ENCODE assay signal across 1 cellular context in the genomic region with DNA sequence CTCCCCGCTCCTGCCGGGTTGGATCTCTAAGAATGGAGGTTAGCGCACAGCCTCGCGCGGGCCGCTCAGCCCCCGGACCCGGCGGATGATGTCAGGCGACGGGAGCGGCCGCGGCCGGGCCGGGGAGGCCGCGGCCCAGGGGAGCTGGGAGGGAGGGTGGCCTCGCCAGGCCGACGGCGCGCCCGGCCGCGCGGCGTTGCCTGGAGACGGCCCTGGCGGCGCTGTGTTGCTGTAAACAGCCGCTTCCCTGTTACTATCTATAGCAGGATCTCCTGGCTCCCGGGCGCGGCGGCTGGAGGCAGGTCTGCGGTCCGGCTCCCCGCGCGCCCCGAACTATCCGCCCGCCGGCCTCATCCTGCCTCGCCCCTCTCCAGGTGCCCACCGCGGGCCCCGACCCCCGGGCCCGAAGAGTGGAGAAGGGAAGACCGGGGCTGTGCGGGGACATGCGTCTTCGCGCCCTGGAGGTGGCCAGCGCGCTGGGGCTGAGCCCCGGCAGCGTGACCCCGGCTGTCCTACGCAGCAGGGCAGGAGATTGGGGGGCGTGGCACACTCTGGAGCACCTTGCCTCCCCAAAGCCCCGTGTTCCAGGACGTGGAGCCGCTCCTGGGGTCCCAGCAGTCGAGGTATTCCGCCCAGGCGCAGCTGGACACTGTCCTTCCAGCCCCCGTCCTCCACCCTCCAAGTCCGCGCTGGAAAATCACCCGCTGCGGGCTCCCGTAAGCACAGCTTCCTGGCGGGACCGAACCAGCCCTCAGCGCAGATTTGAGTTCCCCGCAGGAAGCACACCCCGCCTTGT.
A peak's percentile ranks its signal among the peaks of the same experiment; 100 is the strongest.
TF ChIP-seq lines count a peak whose summit lies in the region.

No MANE protein-coding gene starts in this region.

TF ChIP-seq in SK-N-SH, 30 proteins besides CTCF, POLR2A, EP300 and RAD21 (continued from another document):
- TF ChIP-seq, protein P1, sequence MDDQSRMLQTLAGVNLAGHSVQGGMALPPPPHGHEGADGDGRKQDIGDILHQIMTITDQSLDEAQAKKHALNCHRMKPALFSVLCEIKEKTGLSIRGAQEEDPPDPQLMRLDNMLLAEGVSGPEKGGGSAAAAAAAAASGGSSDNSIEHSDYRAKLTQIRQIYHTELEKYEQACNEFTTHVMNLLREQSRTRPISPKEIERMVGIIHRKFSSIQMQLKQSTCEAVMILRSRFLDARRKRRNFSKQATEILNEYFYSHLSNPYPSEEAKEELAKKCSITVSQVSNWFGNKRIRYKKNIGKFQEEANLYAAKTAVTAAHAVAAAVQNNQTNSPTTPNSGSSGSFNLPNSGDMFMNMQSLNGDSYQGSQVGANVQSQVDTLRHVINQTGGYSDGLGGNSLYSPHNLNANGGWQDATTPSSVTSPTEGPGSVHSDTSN (IDR thresholded peaks at IDR 0.05), result 0 out of 2 replicates have a peak, but pooled peaks have one; percentile 16
- TF ChIP-seq GATA2 (CRISPR knock-in tag; IDR thresholded peaks at IDR 0.05) (peak; percentile 85), FOXJ3 (CRISPR knock-in tag; IDR thresholded peaks at IDR 0.05) (peak; percentile 69; the same call in 1 of the 2 replicates), POLR2AphosphoS5 (IDR thresholded peaks at IDR 0.05; ENCODE audit: low read depth, low read length) (peak; percentile 21; the same call in 1 of the 2 replicates), MXI1 (IDR thresholded peaks at IDR 0.05; ENCODE audit: low read depth, low read length) (peak; percentile 78)
- TF ChIP-seq, protein P2, sequence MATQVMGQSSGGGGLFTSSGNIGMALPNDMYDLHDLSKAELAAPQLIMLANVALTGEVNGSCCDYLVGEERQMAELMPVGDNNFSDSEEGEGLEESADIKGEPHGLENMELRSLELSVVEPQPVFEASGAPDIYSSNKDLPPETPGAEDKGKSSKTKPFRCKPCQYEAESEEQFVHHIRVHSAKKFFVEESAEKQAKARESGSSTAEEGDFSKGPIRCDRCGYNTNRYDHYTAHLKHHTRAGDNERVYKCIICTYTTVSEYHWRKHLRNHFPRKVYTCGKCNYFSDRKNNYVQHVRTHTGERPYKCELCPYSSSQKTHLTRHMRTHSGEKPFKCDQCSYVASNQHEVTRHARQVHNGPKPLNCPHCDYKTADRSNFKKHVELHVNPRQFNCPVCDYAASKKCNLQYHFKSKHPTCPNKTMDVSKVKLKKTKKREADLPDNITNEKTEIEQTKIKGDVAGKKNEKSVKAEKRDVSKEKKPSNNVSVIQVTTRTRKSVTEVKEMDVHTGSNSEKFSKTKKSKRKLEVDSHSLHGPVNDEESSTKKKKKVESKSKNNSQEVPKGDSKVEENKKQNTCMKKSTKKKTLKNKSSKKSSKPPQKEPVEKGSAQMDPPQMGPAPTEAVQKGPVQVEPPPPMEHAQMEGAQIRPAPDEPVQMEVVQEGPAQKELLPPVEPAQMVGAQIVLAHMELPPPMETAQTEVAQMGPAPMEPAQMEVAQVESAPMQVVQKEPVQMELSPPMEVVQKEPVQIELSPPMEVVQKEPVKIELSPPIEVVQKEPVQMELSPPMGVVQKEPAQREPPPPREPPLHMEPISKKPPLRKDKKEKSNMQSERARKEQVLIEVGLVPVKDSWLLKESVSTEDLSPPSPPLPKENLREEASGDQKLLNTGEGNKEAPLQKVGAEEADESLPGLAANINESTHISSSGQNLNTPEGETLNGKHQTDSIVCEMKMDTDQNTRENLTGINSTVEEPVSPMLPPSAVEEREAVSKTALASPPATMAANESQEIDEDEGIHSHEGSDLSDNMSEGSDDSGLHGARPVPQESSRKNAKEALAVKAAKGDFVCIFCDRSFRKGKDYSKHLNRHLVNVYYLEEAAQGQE (IDR thresholded peaks at IDR 0.05; ENCODE audit: low read depth, low read length), result no peak
